Comparison of ENCODE assay signal across 16 cellular contexts in the genomic region with DNA sequence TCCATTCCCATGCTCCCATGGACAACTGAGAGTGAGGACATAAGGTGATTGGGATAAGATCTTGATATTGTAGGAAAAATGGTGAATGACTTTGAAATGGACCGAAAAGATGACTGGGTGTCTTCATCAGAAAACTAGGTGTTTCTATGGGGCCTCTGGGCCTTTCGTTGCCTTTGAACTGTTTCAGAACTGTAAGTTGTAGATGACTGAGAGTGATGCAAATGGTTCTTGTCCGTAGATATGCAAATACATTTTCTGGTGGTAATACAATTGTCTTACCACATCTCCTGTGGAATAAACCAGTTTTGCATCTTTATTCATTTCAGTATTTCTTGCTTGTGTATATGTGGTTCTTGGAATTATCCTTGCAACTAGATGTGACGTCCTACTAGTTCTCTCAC. TPM values are rescaled to one million over a fixed set of nuclear protein-coding genes. Genes with fewer than 3 reads are reported as not detected.
A peak's percentile ranks its signal among the peaks of the same experiment; 100 is the strongest.
DNase-seq lines count a peak whose midpoint lies in the region; ATAC-seq and TF ChIP-seq lines count a peak whose summit lies in the region.
"Had no signal": no experiment of that assay in that cellular context is flagged by ENCODE, and none has a peak within 500 bp of the region (broad histone marks: within the 10 kb centered on the region; RNA-seq: fewer than 3 reads in every experiment).

No MANE protein-coding gene starts in this region.

- POLR2A ChIA-PET in activated CD4-positive, alpha-beta T cell treated with anti-CD3 and anti-CD28 coated beads for 36 hours (lab: Charles Lee), result interaction anchor here (1.0 to 3.6 kb wide), 9 partner anchors 8 to 309 kb away, joined by 3 to 22 read pairs (median 6); no protein-coding TSS in a partner anchor

- H3K27ac Mint-ChIP-seq in activated CD4-positive, alpha-beta T cell treated with anti-CD3 and anti-CD28 coated beads for 36 hours, result peak overlapping the region; percentile 89
- H3K27ac Mint-ChIP-seq in activated naive CD8-positive, alpha-beta T cell, result peak overlapping the region; percentile 98

- no peak for TF ChIP-seq POLR2A in prostate gland (IDR thresholded peaks at IDR 0.05)

- no peaks in the 10 kb centered on the region for H3K9me3 Mint-ChIP-seq in activated CD4-positive, alpha-beta T cell treated with anti-CD3 and anti-CD28 coated beads for 36 hours (ENCODE audit: low read depth)
- no peaks in the 10 kb centered on the region for H3K9me3 Mint-ChIP-seq in activated naive CD8-positive, alpha-beta T cell (ENCODE audit: low read depth)

- peaks cover 12% of the 10 kb centered on the region for H3K36me3 Mint-ChIP-seq in activated CD4-positive, alpha-beta T cell treated with anti-CD3 and anti-CD28 coated beads for 36 hours (ENCODE audit: low read depth)
- no peaks in the 10 kb centered on the region for H3K36me3 Mint-ChIP-seq in activated naive CD8-positive, alpha-beta T cell

- H3K27me3 ChIP-seq in prostate gland (replicated peaks; ENCODE audit: insufficient read depth), result no peaks in the 10 kb centered on the region
- H3K27me3 ChIP-seq: sigmoid colon had no signal

- CTCF ChIA-PET in activated CD4-positive, alpha-beta T cell treated with anti-CD3 and anti-CD28 coated beads for 36 hours (lab: Charles Lee), result interaction anchor here (0.6 to 2.4 kb wide), 13 partner anchors 8 to 339 kb away, joined by 3 to 16 read pairs (median 4); a partner anchor contains a TSS

- H3K27me3 Mint-ChIP-seq in activated CD4-positive, alpha-beta T cell treated with anti-CD3 and anti-CD28 coated beads for 36 hours, result no peaks in the 10 kb centered on the region
- H3K27me3 Mint-ChIP-seq in activated naive CD8-positive, alpha-beta T cell, result no peaks in the 10 kb centered on the region

- peak overlapping the region; percentile 57 for H3K4me3 Mint-ChIP-seq in activated CD4-positive, alpha-beta T cell treated with anti-CD3 and anti-CD28 coated beads for 36 hours
- H3K4me3 Mint-ChIP-seq in activated naive CD8-positive, alpha-beta T cell, result peak overlapping the region; percentile 72

- H3K4me1 Mint-ChIP-seq in activated CD4-positive, alpha-beta T cell treated with anti-CD3 and anti-CD28 coated beads for 36 hours, result peaks cover 82% of the 10 kb centered on the region
- H3K4me1 Mint-ChIP-seq in activated naive CD8-positive, alpha-beta T cell (ENCODE audit: low read depth), result peaks cover 57% of the 10 kb centered on the region

- no peak for TF ChIP-seq CTCF in prostate gland (IDR thresholded peaks at IDR 0.05)

- DNase-seq in activated CD4-positive, alpha-beta T cell treated with anti-CD3 and anti-CD28 coated beads for 36 hours, result peak; percentile 67
- DNase-seq in activated CD4-positive, alpha-beta T cell treated with anti-CD3 and anti-CD28 coated beads, Interleukin-2, amount 50 U/mL, for 4 hours, result no peak
- no peak for DNase-seq in prostate gland (ENCODE audit: low spot score)
- no peak for DNase-seq in midbrain (lab: John Stamatoyannopoulos, UW)
- DNase-seq: 8988T, DND-41, NCI-H2029 treated with DMSO at 0.1 percent for 48 hours, sigmoid colon, WERI-Rb-1 had no signal

- no peak overlapping the region for H3K27ac ChIP-seq in prostate gland
- H3K27ac ChIP-seq: epithelial cell of prostate, RWPE1, sigmoid colon, WERI-Rb-1 had no signal

- H3K4me3 ChIP-seq in prostate gland, result no peak overlapping the region
- H3K4me3 ChIP-seq: sigmoid colon had no signal

- H3K4me1 ChIP-seq in prostate gland (replicated peaks), result no peaks in the 10 kb centered on the region
- H3K4me1 ChIP-seq: sigmoid colon had no signal

- 97% methylated on average over 4 of the region's 4 CpGs for WGBS in prostate gland

- no peaks in the 10 kb centered on the region for H3K36me3 ChIP-seq in prostate gland
- H3K36me3 ChIP-seq: sigmoid colon, WERI-Rb-1 had no signal

- intact Hi-C loops in activated CD4-positive, alpha-beta T cell treated with anti-CD3 and anti-CD28 coated beads for 36 hours (cut with DNase I, micrococcal nuclease), result loop anchor here (1.0 to 10.0 kb wide), 9 partner anchors 8 to 1987 kb away; a partner anchor contains a TSS
- intact Hi-C loops in prostate gland (cut with DNase I), result no loop called here

- no peaks in the 10 kb centered on the region for H3K9me3 ChIP-seq in prostate gland
- H3K9me3 ChIP-seq: sigmoid colon had no signal

- peak; percentile 63 for ATAC-seq in activated CD4-positive, alpha-beta T cell treated with anti-CD3 and anti-CD28 coated beads for 36 hours
- ATAC-seq in GM21381 (IDR thresholded peaks at IDR 0.05; ENCODE audit: unreplicated experiment), result peak; percentile 35
- peak; percentile 38 for ATAC-seq in HG03342 (IDR thresholded peaks at IDR 0.05; ENCODE audit: unreplicated experiment)
- no peak for ATAC-seq in HG03039 (IDR thresholded peaks at IDR 0.05; ENCODE audit: unreplicated experiment)

RNA-seq across cellular contexts. Expression of a gene that starts 16.0 kb away (rescaled TPM):
- under 1 TPM; 0.69 to 0.75 TPM for total RNA-seq in activated CD4-positive, alpha-beta T cell treated with anti-CD3 and anti-CD28 coated beads for 36 hours
- not detected for total RNA-seq in prostate gland
- total RNA-seq: astrocyte, sigmoid colon had no signal

RNA-seq across cellular contexts. Expression of a gene that starts 40.3 kb away (rescaled TPM):
- not detected for total RNA-seq in activated CD4-positive, alpha-beta T cell treated with anti-CD3 and anti-CD28 coated beads for 36 hours
- total RNA-seq in prostate gland, result not detected
- total RNA-seq: astrocyte, sigmoid colon had no signal
